19 cellular contexts compared by ENCODE assay signal in genomic region chr21:15433091-15433490, GRCh38.
"Had no signal": no experiment of that assay in that cellular context is flagged by ENCODE, and none has a peak within 500 bp of the region (broad histone marks: within the 10 kb centered on the region; RNA-seq: fewer than 3 reads in every experiment).

No MANE protein-coding gene starts in this region.

- ATAC-seq: naive thymus-derived CD4-positive, alpha-beta T cell; sciatic nerve had no signal

- H3K4me1 ChIP-seq: colonic mucosa, parathyroid adenoma, prostate gland had no signal

- H3K9ac ChIP-seq: parathyroid adenoma had no signal

- H3K36me3 ChIP-seq: colonic mucosa, prostate gland had no signal

- H3K9me3 ChIP-seq: colonic mucosa, prostate gland had no signal

- H3K27me3 ChIP-seq: colonic mucosa, hepatocyte had no signal

- H3K27ac Mint-ChIP-seq: endodermal cell; naive thymus-derived CD4-positive, alpha-beta T cell had no signal

- H3K36me3 Mint-ChIP-seq: naive thymus-derived CD4-positive, alpha-beta T cell had no signal

- H3K4me3 Mint-ChIP-seq: endodermal cell; naive thymus-derived CD4-positive, alpha-beta T cell had no signal

- H2AFZ ChIP-seq: hepatocyte, parathyroid adenoma had no signal

- H3K27me3 Mint-ChIP-seq: naive thymus-derived CD4-positive, alpha-beta T cell had no signal

- H3K79me2 ChIP-seq: hepatocyte, parathyroid adenoma had no signal

- DNase-seq: colonic mucosa; dermis blood vessel endothelial cell; effector CD4-positive, alpha-beta T cell; endodermal cell; erythroblast; foreskin melanocyte; head of caudate nucleus; kidney; mammary epithelial cell; naive thymus-derived CD4-positive, alpha-beta T cell; stimulated activated CD4-positive, alpha-beta T cell treated with anti-CD3 and anti-CD28 coated beads, Interleukin-12 subunit alpha, Interleukin-12 subunit beta, amount 100 ng/mL, for 4 hours; stimulated activated CD4-positive, alpha-beta T cell treated with anti-CD3 and anti-CD28 coated beads, Interleukin-2, amount 100 ng/mL, for 48 hours; stimulated activated naive CD4-positive, alpha-beta T cell treated with Interleukin-2 at 50 U/mL for 16 hours; trophoblast cell had no signal

- H3K27ac ChIP-seq: colonic mucosa, hepatocyte, parathyroid adenoma, prostate gland, skin epidermis had no signal

- H3K4me2 ChIP-seq: hepatocyte had no signal

- H3K4me3 ChIP-seq: colonic mucosa, hepatocyte, prostate gland, skin epidermis had no signal
